In the genomic region with DNA sequence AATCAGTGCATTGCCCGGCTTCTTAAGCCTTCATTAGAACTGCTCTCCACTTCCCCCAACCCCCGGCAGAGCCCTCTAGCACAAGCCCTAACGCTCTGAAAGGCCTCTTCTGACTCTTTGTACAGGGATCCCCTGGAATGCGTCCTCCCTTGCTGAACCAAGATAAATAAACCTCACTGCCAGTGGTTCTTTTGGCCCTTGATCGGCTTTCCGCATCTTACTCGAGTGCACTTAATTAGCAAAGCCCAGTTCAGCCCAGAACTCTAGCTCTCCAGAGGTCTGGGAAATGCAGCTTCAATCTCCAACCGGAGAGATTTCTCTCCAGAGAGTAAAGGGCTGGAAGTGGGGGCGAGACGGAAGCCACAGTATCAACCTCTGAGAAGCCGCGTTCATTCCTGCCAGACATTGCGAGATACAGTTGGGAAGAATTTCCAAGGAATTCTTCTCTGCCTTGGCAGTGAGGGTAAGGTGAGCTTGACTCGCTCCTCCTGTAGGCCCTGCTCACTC, we compare ENCODE assay signal across 2 cellular contexts.
TF ChIP-seq lines count a peak whose summit lies in the region.

No MANE protein-coding gene starts in this region.

TF ChIP-seq in IMR-90, 13 proteins besides CTCF, POLR2A, EP300 and RAD21:
- TF ChIP-seq RFX5 (IDR thresholded peaks at IDR 0.05; ENCODE audit: low read depth, low read length): no peak
- TF ChIP-seq MXI1 (IDR thresholded peaks at IDR 0.05; ENCODE audit: borderline replicate concordance, low read depth, low read length): no peak
- no peak for TF ChIP-seq NFE2L2 (IDR thresholded peaks at IDR 0.05; ENCODE audit: low read depth, low read length)
- TF ChIP-seq SMC3 (IDR thresholded peaks at IDR 0.05; ENCODE audit: low read depth, low read length): no peak
- no peak for TF ChIP-seq MAFK (IDR thresholded peaks at IDR 0.05; ENCODE audit: low read depth, low read length)
- TF ChIP-seq RCOR1 (IDR thresholded peaks at IDR 0.05; ENCODE audit: insufficient replicate concordance, low read length): no peak
- no peak for TF ChIP-seq CHD1 (IDR thresholded peaks at IDR 0.05; ENCODE audit: low read depth, low read length)

TF ChIP-seq in H1, 55 proteins besides CTCF, POLR2A, EP300 and RAD21:
- no peak for TF ChIP-seq CHD2 (IDR thresholded peaks at IDR 0.05; ENCODE audit: low read length)
- TF ChIP-seq GTF2F1 (IDR thresholded peaks at IDR 0.05; ENCODE audit: borderline replicate concordance, low read depth, low read length): no peak
- no peak for TF ChIP-seq TEAD4 (IDR thresholded peaks at IDR 0.05; ENCODE audit: low read depth, low read length)
- TF ChIP-seq TAF1 (IDR thresholded peaks at IDR 0.05; ENCODE audit: low read depth, low read length): no peak
TF ChIP-seq in H1: peak in this region for 0.
